Comparison of ENCODE assay signal across 26 cellular contexts in genomic region chr18:13018379-13018778, GRCh38.
"Had no signal": no experiment of that assay in that cellular context is flagged by ENCODE, and none has a peak within 500 bp of the region (broad histone marks: within the 10 kb centered on the region; RNA-seq: fewer than 3 reads in every experiment).

No MANE protein-coding gene starts in this region.

- H3K27me3 ChIP-seq: esophagus muscularis mucosa, heart right ventricle, ovary, spleen, tibial nerve, upper lobe of left lung had no signal

- H3K36me3 ChIP-seq: ovary had no signal

- H3K4me1 Mint-ChIP-seq: endodermal cell had no signal

- H3K27ac ChIP-seq: esophagus muscularis mucosa, heart right ventricle, left ventricle myocardium inferior, lower lobe of right lung, ovary, psoas muscle, skin epidermis, spleen, thoracic aorta, tibial nerve, upper lobe of left lung had no signal

- H3K9me3 Mint-ChIP-seq: memory B cell; natural killer cell; stimulated activated memory B cell treated with anti-CD40 and anti-IgM and Interleukin-4, amounts not matched to agents 10 μg/mL and 1 μg/mL and 100 μg/mL, for 72 hours had no signal

- H3K27ac Mint-ChIP-seq: endodermal cell; memory B cell; natural killer cell; stimulated activated memory B cell treated with anti-CD40 and anti-IgM and Interleukin-4, amounts not matched to agents 10 μg/mL and 1 μg/mL and 100 μg/mL, for 72 hours had no signal

- H3K4me1 ChIP-seq: esophagus muscularis mucosa, lower lobe of right lung, psoas muscle, spleen, tibial nerve, upper lobe of left lung had no signal

- DNase-seq: effector CD8-positive, alpha-beta T cell; endodermal cell; foreskin melanocyte; glutamatergic neuron; heart right ventricle; hippocampal formation; kidney glomerular epithelial cell; left colon; left ventricle myocardium inferior; lower lobe of right lung; natural killer cell; occipital lobe; ovary; posterior cingulate gyrus; psoas muscle; right cardiac atrium; spleen; stimulated activated CD4-positive, alpha-beta T cell treated with anti-CD3 and anti-CD28 coated beads, Interleukin-4, amount 100 ng/mL, for 4 hours; stimulated activated naive CD8-positive, alpha-beta T cell treated with anti-CD3 and anti-CD28 coated beads, Interleukin-15, Interleukin-2, amounts not matched to agents 100 U/mL and 50 U/mL, for 24 hours; upper lobe of left lung had no signal

- H3K9me3 ChIP-seq: ovary, upper lobe of left lung had no signal

- H3K4me3 Mint-ChIP-seq: endodermal cell; memory B cell; natural killer cell; stimulated activated memory B cell treated with anti-CD40 and anti-IgM and Interleukin-4, amounts not matched to agents 10 μg/mL and 1 μg/mL and 100 μg/mL, for 72 hours had no signal

- ATAC-seq: heart right ventricle; left colon; lower lobe of right lung; natural killer cell; psoas muscle; stimulated activated memory B cell treated with anti-CD40 and anti-IgM and Interleukin-4, amounts not matched to agents 10 μg/mL and 1 μg/mL and 100 μg/mL, for 72 hours; stimulated activated naive CD8-positive, alpha-beta T cell treated with anti-CD3 and anti-CD28 coated beads, Interleukin-15, Interleukin-2, amounts not matched to agents 100 U/mL and 50 U/mL, for 24 hours had no signal

- H3K27me3 Mint-ChIP-seq: memory B cell; stimulated activated memory B cell treated with anti-CD40 and anti-IgM and Interleukin-4, amounts not matched to agents 10 μg/mL and 1 μg/mL and 100 μg/mL, for 72 hours had no signal

- H3K4me3 ChIP-seq: esophagus muscularis mucosa, heart right ventricle, left ventricle myocardium inferior, lower lobe of right lung, ovary, psoas muscle, skin epidermis, spleen, thoracic aorta, tibial nerve, upper lobe of left lung had no signal
